ENCODE assay signal across 1 cellular context in the genomic region with DNA sequence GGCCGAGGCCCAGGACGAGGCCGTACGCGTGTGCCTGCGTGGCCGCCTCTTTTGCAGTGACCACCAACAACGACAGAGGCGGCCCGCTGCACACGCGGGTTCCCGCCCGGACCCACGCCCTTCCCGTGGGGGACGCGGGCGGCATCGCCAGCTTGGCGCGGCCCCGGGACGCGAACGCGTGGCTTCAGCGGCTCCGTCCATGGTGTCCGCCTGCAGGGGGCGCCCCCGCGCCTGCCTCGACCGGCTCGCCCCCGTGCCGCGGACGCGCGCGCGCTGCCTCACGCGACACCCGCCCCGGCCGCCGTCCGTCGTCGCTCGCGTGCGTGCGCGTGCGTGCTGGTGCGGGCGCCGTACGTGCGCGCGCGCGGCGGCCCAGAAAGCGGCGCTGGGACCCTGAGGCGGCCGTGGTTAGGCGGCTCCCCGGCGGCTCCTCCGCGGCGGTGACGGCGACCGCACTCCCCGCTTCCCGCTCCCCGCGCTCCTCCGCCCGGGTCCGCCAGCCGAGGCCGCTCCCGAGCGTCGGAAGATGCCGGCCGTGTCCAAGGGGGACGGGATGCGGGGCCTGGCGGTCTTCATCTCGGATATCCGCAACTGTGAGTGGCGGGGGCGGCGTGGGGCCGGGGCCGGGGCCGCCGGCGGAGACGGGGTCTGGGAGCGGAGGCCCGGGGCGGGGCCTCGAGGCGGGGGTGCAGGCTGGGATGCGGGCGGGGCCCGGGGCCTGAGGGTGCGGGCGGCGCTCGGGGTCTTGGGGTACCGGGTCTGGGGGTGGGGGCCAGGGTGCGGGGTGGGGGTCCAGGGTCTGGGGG.
TF ChIP-seq lines count a peak whose summit lies in the region.

Gene AP2A2, plus strand, starts transcription at position 375 of the 806 bp plus-strand sequence. Its CDS starts 152 bp downstream, at position 527.

TF ChIP-seq in HepG2, 621 proteins besides CTCF, POLR2A, EP300 and RAD21 (continued from another document and continues in another):
- TF ChIP-seq ZNF276 (CRISPR knock-in tag; IDR thresholded peaks at IDR 0.05; ENCODE audit: low read depth), result no peak
- TF ChIP-seq ISL2 (CRISPR knock-in tag; IDR thresholded peaks at IDR 0.05), result no peak
- no peak for TF ChIP-seq ZNF570 (CRISPR knock-in tag; IDR thresholded peaks at IDR 0.05; ENCODE audit: borderline replicate concordance)
- no peak for TF ChIP-seq ZNF703 (CRISPR knock-in tag; IDR thresholded peaks at IDR 0.05; ENCODE audit: borderline replicate concordance)
- TF ChIP-seq ZBTB20 (CRISPR knock-in tag; IDR thresholded peaks at IDR 0.05; ENCODE audit: borderline replicate concordance, low read depth), result no peak
- TF ChIP-seq ZNF816 (CRISPR knock-in tag; IDR thresholded peaks at IDR 0.05; ENCODE audit: borderline replicate concordance), result no peak
- 0 out of 2 replicates have a peak, but pooled peaks have one; percentile 43 for TF ChIP-seq ZSCAN22 (CRISPR knock-in tag; IDR thresholded peaks at IDR 0.05)
- TF ChIP-seq YEATS2 (CRISPR knock-in tag; IDR thresholded peaks at IDR 0.05; ENCODE audit: borderline replicate concordance), result no peak
- TF ChIP-seq ZNF609 (CRISPR knock-in tag; IDR thresholded peaks at IDR 0.05; ENCODE audit: borderline replicate concordance), result peak; percentile 46; the same call in 1 of the 2 replicates
- peak; percentile 68; the same call in 1 of the 2 replicates for TF ChIP-seq ZNF431 (CRISPR knock-in tag; IDR thresholded peaks at IDR 0.05; ENCODE audit: borderline replicate concordance, low read depth)
- TF ChIP-seq ZNF280B (CRISPR knock-in tag; IDR thresholded peaks at IDR 0.05; ENCODE audit: borderline replicate concordance), result no peak
- no peak for TF ChIP-seq MEIS2 (CRISPR knock-in tag; IDR thresholded peaks at IDR 0.05)
- TF ChIP-seq PITX1 (CRISPR knock-in tag; IDR thresholded peaks at IDR 0.05), result no peak
- TF ChIP-seq, protein P1, sequence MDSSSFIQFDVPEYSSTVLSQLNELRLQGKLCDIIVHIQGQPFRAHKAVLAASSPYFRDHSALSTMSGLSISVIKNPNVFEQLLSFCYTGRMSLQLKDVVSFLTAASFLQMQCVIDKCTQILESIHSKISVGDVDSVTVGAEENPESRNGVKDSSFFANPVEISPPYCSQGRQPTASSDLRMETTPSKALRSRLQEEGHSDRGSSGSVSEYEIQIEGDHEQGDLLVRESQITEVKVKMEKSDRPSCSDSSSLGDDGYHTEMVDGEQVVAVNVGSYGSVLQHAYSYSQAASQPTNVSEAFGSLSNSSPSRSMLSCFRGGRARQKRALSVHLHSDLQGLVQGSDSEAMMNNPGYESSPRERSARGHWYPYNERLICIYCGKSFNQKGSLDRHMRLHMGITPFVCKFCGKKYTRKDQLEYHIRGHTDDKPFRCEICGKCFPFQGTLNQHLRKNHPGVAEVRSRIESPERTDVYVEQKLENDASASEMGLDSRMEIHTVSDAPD (CRISPR knock-in tag; IDR thresholded peaks at IDR 0.05), result no peak
- no peak for TF ChIP-seq ZNF660 (CRISPR knock-in tag; IDR thresholded peaks at IDR 0.05; ENCODE audit: borderline replicate concordance, low read depth)
- TF ChIP-seq, protein P2, sequence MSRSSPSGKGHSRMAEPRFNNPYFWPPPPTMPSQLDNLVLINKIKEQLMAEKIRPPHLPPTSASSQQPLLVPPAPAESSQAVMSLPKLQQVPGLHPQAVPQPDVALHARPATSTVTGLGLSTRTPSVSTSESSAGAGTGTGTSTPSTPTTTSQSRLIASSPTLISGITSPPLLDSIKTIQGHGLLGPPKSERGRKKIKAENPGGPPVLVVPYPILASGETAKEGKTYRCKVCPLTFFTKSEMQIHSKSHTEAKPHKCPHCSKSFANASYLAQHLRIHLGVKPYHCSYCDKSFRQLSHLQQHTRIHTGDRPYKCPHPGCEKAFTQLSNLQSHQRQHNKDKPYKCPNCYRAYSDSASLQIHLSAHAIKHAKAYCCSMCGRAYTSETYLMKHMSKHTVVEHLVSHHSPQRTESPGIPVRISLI (CRISPR knock-in tag; IDR thresholded peaks at IDR 0.05; ENCODE audit: borderline replicate concordance), result peak; percentile 20; the same call in 1 of the 2 replicates
- TF ChIP-seq ZNF788 (CRISPR knock-in tag; IDR thresholded peaks at IDR 0.05; ENCODE audit: borderline replicate concordance), result peak; percentile 49; the same call in 1 of the 2 replicates
- no peak for TF ChIP-seq ZNF101 (CRISPR knock-in tag; IDR thresholded peaks at IDR 0.05; ENCODE audit: borderline replicate concordance, low read depth)
- no peak for TF ChIP-seq ERF (CRISPR knock-in tag; IDR thresholded peaks at IDR 0.05)
- TF ChIP-seq BHLHE40 (IDR thresholded peaks at IDR 0.05; ENCODE audit: low read length), result peak; percentile 88
- TF ChIP-seq NONO (IDR thresholded peaks at IDR 0.05), result no peak
- TF ChIP-seq NONO (CRISPR knock-in tag; conservative IDR thresholded peaks at IDR 0.05), result no peak; the same call in 1 of the 2 replicates
- no peak for TF ChIP-seq THYN1 (CRISPR knock-in tag; IDR thresholded peaks at IDR 0.05; ENCODE audit: borderline replicate concordance, low read depth)
- no peak; the same call in 1 of the 2 replicates for TF ChIP-seq ZNF441 (CRISPR knock-in tag; IDR thresholded peaks at IDR 0.05; ENCODE audit: borderline replicate concordance)
- TF ChIP-seq ZSCAN29 (CRISPR knock-in tag; conservative IDR thresholded peaks at IDR 0.05), result 0 out of 2 replicates have a peak, but pooled peaks have one; percentile 43
- TF ChIP-seq ZNF263 (CRISPR knock-in tag; IDR thresholded peaks at IDR 0.05), result no peak
- TF ChIP-seq, protein P3, sequence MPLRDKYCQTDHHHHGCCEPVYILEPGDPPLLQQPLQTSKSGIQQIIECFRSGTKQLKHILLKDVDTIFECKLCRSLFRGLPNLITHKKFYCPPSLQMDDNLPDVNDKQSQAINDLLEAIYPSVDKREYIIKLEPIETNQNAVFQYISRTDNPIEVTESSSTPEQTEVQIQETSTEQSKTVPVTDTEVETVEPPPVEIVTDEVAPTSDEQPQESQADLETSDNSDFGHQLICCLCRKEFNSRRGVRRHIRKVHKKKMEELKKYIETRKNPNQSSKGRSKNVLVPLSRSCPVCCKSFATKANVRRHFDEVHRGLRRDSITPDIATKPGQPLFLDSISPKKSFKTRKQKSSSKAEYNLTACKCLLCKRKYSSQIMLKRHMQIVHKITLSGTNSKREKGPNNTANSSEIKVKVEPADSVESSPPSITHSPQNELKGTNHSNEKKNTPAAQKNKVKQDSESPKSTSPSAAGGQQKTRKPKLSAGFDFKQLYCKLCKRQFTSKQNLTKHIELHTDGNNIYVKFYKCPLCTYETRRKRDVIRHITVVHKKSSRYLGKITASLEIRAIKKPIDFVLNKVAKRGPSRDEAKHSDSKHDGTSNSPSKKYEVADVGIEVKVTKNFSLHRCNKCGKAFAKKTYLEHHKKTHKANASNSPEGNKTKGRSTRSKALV (CRISPR knock-in tag; IDR thresholded peaks at IDR 0.05), result 0 out of 2 replicates have a peak, but pooled peaks have one; percentile 35
- no peak for TF ChIP-seq TAF15 (IDR thresholded peaks at IDR 0.05; ENCODE audit: low read depth, low read length, poor library complexity, severe bottlenecking)
- no peak for TF ChIP-seq ZNF510 (CRISPR knock-in tag; IDR thresholded peaks at IDR 0.05; ENCODE audit: low read depth)
- TF ChIP-seq NFE2L2 (IDR thresholded peaks at IDR 0.05; ENCODE audit: low read length), result no peak
- TF ChIP-seq ZBTB21 (CRISPR knock-in tag; IDR thresholded peaks at IDR 0.05), result no peak
- no peak for TF ChIP-seq ARID2 (CRISPR knock-in tag; IDR thresholded peaks at IDR 0.05; ENCODE audit: borderline replicate concordance)
- TF ChIP-seq HNF4G (IDR thresholded peaks at IDR 0.05; ENCODE audit: borderline replicate concordance, low read depth, low read length), result no peak
- no peak for TF ChIP-seq HNF4G (CRISPR knock-in tag; IDR thresholded peaks at IDR 0.05; ENCODE audit: borderline replicate concordance, low read depth)
- TF ChIP-seq ZNF772 (CRISPR knock-in tag; IDR thresholded peaks at IDR 0.05), result 0 out of 2 replicates have a peak, but pooled peaks have one; percentile 16
- TF ChIP-seq ZNF546 (CRISPR knock-in tag; conservative IDR thresholded peaks at IDR 0.05), result peak; percentile 68; the same call in 1 of the 2 replicates
- TF ChIP-seq KDM5A (IDR thresholded peaks at IDR 0.05; ENCODE audit: borderline replicate concordance, low read length), result no peak
- no peak for TF ChIP-seq SP140L (CRISPR knock-in tag; IDR thresholded peaks at IDR 0.05; ENCODE audit: borderline replicate concordance)
- TF ChIP-seq JDP2 (CRISPR knock-in tag; IDR thresholded peaks at IDR 0.05; ENCODE audit: borderline replicate concordance), result no peak
- TF ChIP-seq SOX6 (IDR thresholded peaks at IDR 0.05), result no peak
- TF ChIP-seq SOX6 (CRISPR knock-in tag; IDR thresholded peaks at IDR 0.05), result no peak
- TF ChIP-seq TCF7L2 (IDR thresholded peaks at IDR 0.05; ENCODE audit: low read depth, low read length), result no peak
- peak; percentile 62 for TF ChIP-seq SAP130 (CRISPR knock-in tag; IDR thresholded peaks at IDR 0.05; ENCODE audit: low read depth)
- no peak for TF ChIP-seq STAT6 (CRISPR knock-in tag; IDR thresholded peaks at IDR 0.05; ENCODE audit: borderline replicate concordance)
